ENCODE assay signal across 18 cellular contexts in genomic region chrX:66676990-66677389, GRCh38. TPM values are rescaled to one million over a fixed set of nuclear protein-coding genes. Genes with fewer than 3 reads are reported as not detected.
DNase-seq lines count a peak whose midpoint lies in the region; TF ChIP-seq lines count a peak whose summit lies in the region.
"Had no signal": no experiment of that assay in that cellular context is flagged by ENCODE, and none has a peak within 500 bp of the region (broad histone marks: within the 10 kb centered on the region; RNA-seq: fewer than 3 reads in every experiment).

No MANE protein-coding gene starts in this region.

- POLR2A ChIA-PET in CD4-positive, alpha-beta memory T cell (lab: Charles Lee; ENCODE audit: partially characterized antibody), result no interaction called here

- intact Hi-C loops in CD4-positive, alpha-beta memory T cell (cut with micrococcal nuclease), result no loop called here

- no peaks in the 10 kb centered on the region for H3K4me1 Mint-ChIP-seq in CD4-positive, alpha-beta memory T cell
- H3K4me1 Mint-ChIP-seq: nephron progenitor cell; stimulated activated naive B cell treated with anti-CD40 and anti-IgM and Interleukin-4, amounts not matched to agents 10 μg/mL and 1 μg/mL and 100 μg/mL, for 72 hours had no signal

- H4K20me1 ChIP-seq in fibroblast of lung (ENCODE audit: control insufficient read depth, extremely low read depth, insufficient read depth, low read length), result no peaks in the 10 kb centered on the region

- H2AFZ ChIP-seq in fibroblast of lung (ENCODE audit: low read length), result no peak overlapping the region

- H3K36me3 ChIP-seq in SJSA1 (no peaks in the 10 kb centered on the region), fibroblast of lung (ENCODE audit: control insufficient read depth, insufficient read depth, low read length) (no peaks in the 10 kb centered on the region), skeletal muscle satellite cell (ENCODE audit: insufficient read depth, low read length) (no peaks in the 10 kb centered on the region), WERI-Rb-1 (no peaks in the 10 kb centered on the region)
- H3K36me3 ChIP-seq in CD4-positive, alpha-beta memory T cell (ENCODE audit: insufficient read depth, low read length), result no peaks in the 10 kb centered on the region
- H3K36me3 ChIP-seq: right atrium auricular region, vagina had no signal

- H3K27me3 Mint-ChIP-seq in CD4-positive, alpha-beta memory T cell, result no peaks in the 10 kb centered on the region
- H3K27me3 Mint-ChIP-seq: stimulated activated naive B cell treated with anti-CD40 and anti-IgM and Interleukin-4, amounts not matched to agents 10 μg/mL and 1 μg/mL and 100 μg/mL, for 72 hours had no signal

- H3K4me3 ChIP-seq in SJSA1 (no peak overlapping the region), fibroblast of lung (replicated peaks in 1 of 4; ENCODE audit: control extremely low read depth in 1 of 4, insufficient read depth in 1 of 4, low read depth in 3 of 4, low read length in 4 of 4) (no peak overlapping the region), skeletal muscle satellite cell (ENCODE audit: low read length) (peak overlapping the region; percentile 39), WERI-Rb-1 (ENCODE audit: low read depth, low read length) (no peak overlapping the region)
- H3K4me3 ChIP-seq in CD4-positive, alpha-beta memory T cell (ENCODE audit: low read length in 2 of 2), result no peak overlapping the region
- H3K4me3 ChIP-seq: body of pancreas, right atrium auricular region, vagina had no signal

- no peaks in the 10 kb centered on the region for H3K79me2 ChIP-seq in fibroblast of lung (ENCODE audit: control insufficient read depth, insufficient read depth, low read length)

- H3K27ac ChIP-seq in SJSA1, result peak overlapping the region; percentile 97
- H3K27ac ChIP-seq in fibroblast of lung (ENCODE audit: insufficient read depth, low read length), result peak overlapping the region; percentile 54
- no peak overlapping the region for H3K27ac ChIP-seq in CD4-positive, alpha-beta memory T cell (ENCODE audit: low read depth, low read length)
- no peak overlapping the region for H3K27ac ChIP-seq in WERI-Rb-1
- H3K27ac ChIP-seq: body of pancreas, right atrium auricular region, vagina had no signal

- no peak overlapping the region for H3K27ac Mint-ChIP-seq in CD4-positive, alpha-beta memory T cell
- H3K27ac Mint-ChIP-seq: nephron progenitor cell; stimulated activated naive B cell treated with anti-CD40 and anti-IgM and Interleukin-4, amounts not matched to agents 10 μg/mL and 1 μg/mL and 100 μg/mL, for 72 hours had no signal

- H3K27me3 ChIP-seq in SJSA1 (replicated peaks) (no peaks in the 10 kb centered on the region), fibroblast of lung (ENCODE audit: control insufficient read depth, insufficient read depth, low read length) (no peaks in the 10 kb centered on the region), skeletal muscle satellite cell (ENCODE audit: control insufficient read depth, insufficient read depth, low read length) (no peaks in the 10 kb centered on the region), WERI-Rb-1 (ENCODE audit: insufficient read depth, low read depth, severe bottlenecking) (peaks cover 13% of the 10 kb centered on the region)
- H3K27me3 ChIP-seq in CD4-positive, alpha-beta memory T cell (ENCODE audit: insufficient read depth, low read length), result no peaks in the 10 kb centered on the region
- H3K27me3 ChIP-seq: body of pancreas, right atrium auricular region, vagina had no signal

- DNase-seq in GM04503 (ENCODE audit: low read depth) (peak; percentile 67), SJSA1 (ENCODE audit: low read depth in 1 of 2, low spot score in 2 of 2) (peak; percentile 45 to 79), fibroblast of lung (ENCODE audit: low read depth in 2 of 2) (peak; percentile 18 to 69), WERI-Rb-1 (no peak), islet precursor cell (no peak), mesenteric fat pad (ENCODE audit: low spot score) (no peak)
- no peak for DNase-seq in CD4-positive, alpha-beta memory T cell
- DNase-seq: activated CD8-positive, alpha-beta memory T cell treated with anti-CD3 and anti-CD28 coated beads for 24 hours; activated gamma-delta T cell treated with Interleukin-2 at 50 U/mL for 16 hours; body of pancreas; GF-D8; H7; nephron progenitor cell; stimulated activated CD4-positive, alpha-beta T cell treated with anti-CD3 and anti-CD28 coated beads, Interleukin-4, amount 100 ng/mL, for 4 hours; stimulated activated naive B cell treated with anti-CD40 and anti-IgM and Interleukin-4, amounts not matched to agents 10 μg/mL and 1 μg/mL and 100 μg/mL, for 72 hours had no signal

- H3K36me3 Mint-ChIP-seq in CD4-positive, alpha-beta memory T cell, result no peaks in the 10 kb centered on the region
- H3K36me3 Mint-ChIP-seq: stimulated activated naive B cell treated with anti-CD40 and anti-IgM and Interleukin-4, amounts not matched to agents 10 μg/mL and 1 μg/mL and 100 μg/mL, for 72 hours had no signal

- TF ChIP-seq CTCF in fibroblast of lung (conservative IDR thresholded peaks at IDR 0.05 in 1 of 2, IDR thresholded peaks at IDR 0.05 in 1 of 2; ENCODE audit: low read depth in 1 of 2, low read length in 2 of 2) (no peak), WERI-Rb-1 (IDR thresholded peaks at IDR 0.05; ENCODE audit: low read depth, low read length) (no peak)

- H3K4me2 ChIP-seq in fibroblast of lung (ENCODE audit: extremely low read depth, insufficient read depth, low read length), result peak overlapping the region; percentile 51
- peak overlapping the region; percentile 74 for H3K4me2 ChIP-seq in skeletal muscle satellite cell (ENCODE audit: low read length)

- H3K4me1 ChIP-seq in SJSA1 (replicated peaks) (peaks cover 38% of the 10 kb centered on the region), fibroblast of lung (ENCODE audit: control insufficient read depth, extremely low read depth, insufficient read depth, low read length) (no peaks in the 10 kb centered on the region), skeletal muscle satellite cell (ENCODE audit: control insufficient read depth, insufficient read depth, low read length) (peaks cover 41% of the 10 kb centered on the region)
- no peaks in the 10 kb centered on the region for H3K4me1 ChIP-seq in CD4-positive, alpha-beta memory T cell (ENCODE audit: insufficient read depth, low read length)
- H3K4me1 ChIP-seq: body of pancreas, right atrium auricular region, vagina had no signal

- peaks cover 0 to 4% (median 0%) of the 10 kb centered on the region in 8 donors for H3K9me3 Mint-ChIP-seq in CD4-positive, alpha-beta memory T cell
- H3K9me3 Mint-ChIP-seq: stimulated activated naive B cell treated with anti-CD40 and anti-IgM and Interleukin-4, amounts not matched to agents 10 μg/mL and 1 μg/mL and 100 μg/mL, for 72 hours had no signal

- H3K4me3 Mint-ChIP-seq in CD4-positive, alpha-beta memory T cell, result no peak overlapping the region
- H3K4me3 Mint-ChIP-seq: nephron progenitor cell; stimulated activated naive B cell treated with anti-CD40 and anti-IgM and Interleukin-4, amounts not matched to agents 10 μg/mL and 1 μg/mL and 100 μg/mL, for 72 hours had no signal

- no peak overlapping the region for H3K9ac ChIP-seq in fibroblast of lung (ENCODE audit: insufficient read depth, low read length)
- H3K9ac ChIP-seq in skeletal muscle satellite cell (ENCODE audit: low read depth, low read length), result peak overlapping the region; percentile 68

- H3K9me3 ChIP-seq in SJSA1 (replicated peaks) (no peaks in the 10 kb centered on the region), fibroblast of lung (ENCODE audit: control insufficient read depth, insufficient read depth, low read depth, low read length) (no peaks in the 10 kb centered on the region), skeletal muscle satellite cell (replicated peaks; ENCODE audit: low read length) (no peaks in the 10 kb centered on the region), WERI-Rb-1 (ENCODE audit: severe bottlenecking) (no peaks in the 10 kb centered on the region)
- no peaks in the 10 kb centered on the region for H3K9me3 ChIP-seq in CD4-positive, alpha-beta memory T cell (ENCODE audit: control insufficient read depth in 1 of 2, low read length in 2 of 2)
- H3K9me3 ChIP-seq: body of pancreas, right atrium auricular region, vagina had no signal

- CTCF ChIA-PET in CD4-positive, alpha-beta memory T cell (lab: Charles Lee; ENCODE audit: partially characterized antibody), result no interaction called here

RNA-seq across cellular contexts. Expression of gene EDA2R, which starts 38.1 kb away (rescaled TPM):
- total RNA-seq in SJSA1 (2014; rRNA removed; shearing (Covaris generic)), result 2.1 and 6.6 TPM in 2 replicates
- total RNA-seq in fibroblast of lung, result 15.7 and 21.0 TPM in 2 replicates
- 9.3 and 13.7 TPM in 2 replicates for polyA plus RNA-seq in fibroblast of lung
- polyA plus RNA-seq in fibroblast of lung (2012), result 5.3 and 8.0 TPM in 2 replicates
- polyA minus RNA-seq in fibroblast of lung (ENCODE audit: low replicate concordance), result 8.4 and 30.5 TPM in 2 replicates
- 12.9 and 14.7 TPM in 2 replicates for total RNA-seq in skeletal muscle satellite cell (2012; rRNA removed)
- 1 to 10 TPM; 1.2 to 1.3 TPM for total RNA-seq in CD4-positive, alpha-beta memory T cell
- under 1 TPM in 1 of 2 donors, not detected in 1; 0.08 TPM for polyA plus RNA-seq in CD4-positive, alpha-beta memory T cell
- total RNA-seq in mesenteric fat pad, result 1.2 TPM

Comparison
In these comparisons a context has a peak if more than half of its experiments do, and no peak if none do; other contexts are left out.
1. DNase-seq: peak in GM04503 (single experiment), SJSA1 (2 of 2) and fibroblast of lung (2 of 2); none in CD4-positive, alpha-beta memory T cell (0 of 5), WERI-Rb-1 (single experiment), islet precursor cell (single experiment) and mesenteric fat pad (single experiment).
2. H3K27ac ChIP-seq: peak in SJSA1 (single experiment) and fibroblast of lung (single experiment); none in CD4-positive, alpha-beta memory T cell (single experiment) and WERI-Rb-1 (single experiment).